ENCODE assay signal across 25 cellular contexts in the genomic region with DNA sequence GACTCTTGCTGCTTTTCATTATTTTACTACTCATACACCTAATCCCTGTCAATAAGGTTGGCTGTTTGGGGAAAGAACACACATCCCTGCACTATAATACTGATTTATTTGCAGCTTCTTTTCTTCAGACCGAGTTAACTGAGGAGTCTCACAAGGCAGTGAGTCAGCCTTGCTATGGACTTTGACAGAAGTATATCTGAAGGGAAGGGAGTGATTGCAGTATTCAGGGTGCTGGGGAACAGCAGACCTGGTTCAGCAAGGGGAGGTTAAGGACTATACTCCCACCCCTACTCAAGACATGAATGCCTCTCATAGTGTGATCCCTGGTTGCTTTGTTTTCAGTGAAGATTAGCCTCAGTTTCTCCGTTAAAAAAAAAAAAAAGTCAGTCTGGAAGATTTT.
A peak's percentile ranks its signal among the peaks of the same experiment; 100 is the strongest.
DNase-seq lines count a peak whose midpoint lies in the region; ATAC-seq, FAIRE-seq and TF ChIP-seq lines count a peak whose summit lies in the region.
"Had no signal": no experiment of that assay in that cellular context is flagged by ENCODE, and none has a peak within 500 bp of the region (broad histone marks: within the 10 kb centered on the region; RNA-seq: fewer than 3 reads in every experiment).

No MANE protein-coding gene starts in this region.

- WGBS in IMR-90 (ENCODE audit: extremely low coverage in 2 of 2, insufficient read length in 1 of 2), 2 experiments: no CpG with 5 or more reads among the region's 2 CpGs

- H4K5ac ChIP-seq in IMR-90 (ENCODE audit: low read depth, low read length): no peak overlapping the region

- H4K8ac ChIP-seq in IMR-90 (ENCODE audit: low read depth in 2 of 2, low read length in 2 of 2): no peak overlapping the region

- CTCF ChIA-PET in IMR-90 (lab: Yijun Ruan, JAX): interaction anchor here (0.7 kb wide), 1 partner anchor 14 kb away, joined by 3 read pairs; no protein-coding TSS in a partner anchor
- CTCF ChIA-PET in CD8-positive, alpha-beta T cell (lab: Charles Lee): no interaction called here

- TF ChIP-seq CTCF in IMR-90 (conservative IDR thresholded peaks at IDR 0.05; ENCODE audit: low read depth, low read length): no peak
- no peak for TF ChIP-seq CTCF in nephron progenitor cell (IDR thresholded peaks at IDR 0.05)
- no peak for TF ChIP-seq CTCF in CD8-positive, alpha-beta T cell (IDR thresholded peaks at IDR 0.05)

- no peak overlapping the region for H3K56ac ChIP-seq in IMR-90 (ENCODE audit: extremely low read depth, insufficient read depth, low read length)

- H3K9me1 ChIP-seq in IMR-90 (ENCODE audit: insufficient read depth, low read length): peaks cover 13% of the 10 kb centered on the region; the same call in 1 of the 2 replicates

- no peaks in the 10 kb centered on the region for H3K27me3 ChIP-seq in IMR-90 (ENCODE audit: control insufficient read depth, insufficient read depth, low read length)
- no peaks in the 10 kb centered on the region for H3K27me3 ChIP-seq in CD8-positive, alpha-beta T cell (ENCODE audit: insufficient read depth, low read length)
- H3K27me3 ChIP-seq: BE2C, dorsolateral prefrontal cortex, heart right ventricle had no signal

- H3K4me3 Mint-ChIP-seq in effector memory CD8-positive, alpha-beta T cell: no peak overlapping the region
- H3K4me3 Mint-ChIP-seq in nephron progenitor cell: peak overlapping the region; percentile 59
- H3K4me3 Mint-ChIP-seq in CD8-positive, alpha-beta T cell: no peak overlapping the region
- H3K4me3 Mint-ChIP-seq: activated naive CD4-positive, alpha-beta T cell treated with anti-CD3 and anti-CD28 coated beads for 36 hours had no signal

- peaks cover 11% of the 10 kb centered on the region for H3K4me1 ChIP-seq in IMR-90 (ENCODE audit: control insufficient read depth, insufficient read depth, low read length)
- peaks cover 12% of the 10 kb centered on the region for H3K4me1 ChIP-seq in CD8-positive, alpha-beta T cell (ENCODE audit: insufficient read depth, low read length)
- H3K4me1 ChIP-seq: BE2C had no signal

- peaks cover 7% of the 10 kb centered on the region for H3K36me3 Mint-ChIP-seq in effector memory CD8-positive, alpha-beta T cell (ENCODE audit: insufficient read depth)
- H3K36me3 Mint-ChIP-seq in nephron progenitor cell (ENCODE audit: low read depth): peaks cover 80% of the 10 kb centered on the region
- peaks cover 56% of the 10 kb centered on the region for H3K36me3 Mint-ChIP-seq in CD8-positive, alpha-beta T cell

- no peak overlapping the region for H2AK5ac ChIP-seq in IMR-90 (ENCODE audit: low read depth, low read length)

- ATAC-seq in IMR-90 (ENCODE audit: low read depth): peak; percentile 59
- no peak for ATAC-seq in effector memory CD8-positive, alpha-beta T cell (replicated peaks)
- ATAC-seq in GM21576 (IDR thresholded peaks at IDR 0.05; ENCODE audit: unreplicated experiment): no peak
- no peak for ATAC-seq in CD8-positive, alpha-beta T cell
- ATAC-seq in GM21723 (IDR thresholded peaks at IDR 0.05; ENCODE audit: unreplicated experiment): no peak
- ATAC-seq: heart right ventricle, HepG2, left ventricle myocardium superior had no signal

- no peak for FAIRE-seq in RCC 7860 (lab: Jason Lieb, UNC)
- FAIRE-seq: endothelial cell of umbilical vein, HepG2 had no signal

- no peak overlapping the region for H2BK15ac ChIP-seq in IMR-90 (ENCODE audit: low read depth, low read length)

- H3K27ac ChIP-seq in IMR-90 (ENCODE audit: insufficient read depth, low read length): no peak overlapping the region
- H3K27ac ChIP-seq in CD8-positive, alpha-beta T cell (ENCODE audit: low read depth, low read length): no peak overlapping the region
- H3K27ac ChIP-seq: dorsolateral prefrontal cortex, heart right ventricle, WERI-Rb-1 had no signal

- no peak overlapping the region for H2AFZ ChIP-seq in IMR-90 (replicated peaks; ENCODE audit: low read length, poor library complexity)

- no peaks in the 10 kb centered on the region for H4K20me1 ChIP-seq in IMR-90 (ENCODE audit: insufficient read depth, low read length)

- H3K79me1 ChIP-seq in IMR-90 (ENCODE audit: low read depth in 1 of 2, low read length in 2 of 2): peaks cover 18 to 49% of the 10 kb centered on the region in 2 experiments

- no peaks in the 10 kb centered on the region for H3K36me3 ChIP-seq in IMR-90 (ENCODE audit: control insufficient read depth, insufficient read depth, low read length)
- no peaks in the 10 kb centered on the region for H3K36me3 ChIP-seq in CD8-positive, alpha-beta T cell (ENCODE audit: insufficient read depth, low read length)
- H3K36me3 ChIP-seq: HAP-1, WERI-Rb-1 had no signal

- TF ChIP-seq POLR2A in IMR-90 (IDR thresholded peaks at IDR 0.05; ENCODE audit: low read depth, low read length): no peak

- no peak overlapping the region for H2BK5ac ChIP-seq in IMR-90 (ENCODE audit: low read depth, low read length, poor library complexity, severe bottlenecking)

- H3K9me3 ChIP-seq in IMR-90 (ENCODE audit: control insufficient read depth, insufficient read depth, low read length): no peaks in the 10 kb centered on the region
- no peaks in the 10 kb centered on the region for H3K9me3 ChIP-seq in CD8-positive, alpha-beta T cell (ENCODE audit: low read length)
- H3K9me3 ChIP-seq: BE2C, HAP-1, heart right ventricle had no signal

- peaks cover 32 to 56% of the 10 kb centered on the region in 2 donors for H3K4me1 Mint-ChIP-seq in effector memory CD8-positive, alpha-beta T cell (ENCODE audit: low read depth in 2 of 2)
- peaks cover 81% of the 10 kb centered on the region for H3K4me1 Mint-ChIP-seq in nephron progenitor cell
- H3K4me1 Mint-ChIP-seq in CD8-positive, alpha-beta T cell (ENCODE audit: low read depth): peaks cover 62% of the 10 kb centered on the region

- peak overlapping the region; percentile 0; the same call in 1 of the 2 replicates for H3K4ac ChIP-seq in IMR-90 (ENCODE audit: low read depth, low read length)

- DNase-seq in EH (ENCODE audit: low read depth) (peak; percentile 28), IMR-90 (peak; percentile 47), nephron progenitor cell (no peak), RCC 7860 (ENCODE audit: low spot score) (no peak)
- no peak for DNase-seq in effector memory CD8-positive, alpha-beta T cell
- no peak for DNase-seq in CD8-positive, alpha-beta T cell
- DNase-seq: activated naive CD4-positive, alpha-beta T cell treated with anti-CD3 and anti-CD28 coated beads for 36 hours; BE2C; COR-L47; DMS79 treated with DMSO at 0.1 percent for 48 hours; dorsolateral prefrontal cortex; heart right ventricle; left ventricle myocardium superior; NCI-H1105; NCI-H2029; NCI-H2227 treated with DMSO at 0.1 percent for 48 hours; NCI-H774; stimulated activated CD8-positive, alpha-beta memory T cell treated with anti-CD3 and anti-CD28 coated beads, Interleukin-4, amount 100 ng/mL, for 48 hours; WERI-Rb-1 had no signal

- H3K9ac ChIP-seq in IMR-90 (ENCODE audit: low read depth, low read length): no peak overlapping the region

- no peak overlapping the region for H2AK9ac ChIP-seq in IMR-90 (replicated peaks; ENCODE audit: low read depth, low read length, poor library complexity)

- no peaks in the 10 kb centered on the region for H3K27me3 Mint-ChIP-seq in effector memory CD8-positive, alpha-beta T cell
- peaks cover 3% of the 10 kb centered on the region for H3K27me3 Mint-ChIP-seq in nephron progenitor cell (ENCODE audit: low read depth, poor library complexity)
- no peaks in the 10 kb centered on the region for H3K27me3 Mint-ChIP-seq in CD8-positive, alpha-beta T cell (ENCODE audit: low read depth)
- H3K27me3 Mint-ChIP-seq: progenitor cell of endocrine pancreas had no signal

- no peak overlapping the region for H2BK20ac ChIP-seq in IMR-90 (ENCODE audit: low read depth, low read length)

- no peak overlapping the region for H3K23ac ChIP-seq in IMR-90 (ENCODE audit: low read depth, low read length)

- no peaks in the 10 kb centered on the region for H3K9me3 Mint-ChIP-seq in effector memory CD8-positive, alpha-beta T cell
- H3K9me3 Mint-ChIP-seq in nephron progenitor cell: no peaks in the 10 kb centered on the region
- no peaks in the 10 kb centered on the region for H3K9me3 Mint-ChIP-seq in CD8-positive, alpha-beta T cell
- H3K9me3 Mint-ChIP-seq: activated naive CD4-positive, alpha-beta T cell treated with anti-CD3 and anti-CD28 coated beads for 36 hours had no signal

- POLR2A ChIA-PET in IMR-90 (lab: Charles Lee; ENCODE audit: unreplicated experiment): no interaction called here
- POLR2A ChIA-PET in CD8-positive, alpha-beta T cell (lab: Charles Lee): interaction anchor here (0.6 kb wide), 1 partner anchor 297 kb away, joined by 3 read pairs; no protein-coding TSS in a partner anchor

- intact Hi-C loops in IMR-90 (cut with micrococcal nuclease): no loop called here
- intact Hi-C loops in CD8-positive, alpha-beta T cell (cut with DNase I, micrococcal nuclease): loop anchor here in 1 of 2 experiments (5.0 kb wide), 1 partner anchor 194 kb away; no protein-coding TSS in a partner anchor

- no peak overlapping the region for H3K18ac ChIP-seq in IMR-90 (ENCODE audit: low read depth, low read length)

- no peak overlapping the region for H3K14ac ChIP-seq in IMR-90 (replicated peaks; ENCODE audit: low read depth, low read length)

- no peak for TF ChIP-seq RAD21 in IMR-90 (IDR thresholded peaks at IDR 0.05; ENCODE audit: low read length)

- in situ Hi-C loops in IMR-90 (cut with MboI; ENCODE audit: low sequenced_read_pairs): no loop called here

- no peak overlapping the region for H2BK120ac ChIP-seq in IMR-90 (ENCODE audit: low read depth, low read length)

- dilution Hi-C loops in IMR-90 (cut with HindIII; ENCODE audit: low sequenced_read_pairs, unreplicated experiment): no loop called here

- H3K4me2 ChIP-seq in IMR-90 (ENCODE audit: low read depth, low read length): no peak overlapping the region

- H4K91ac ChIP-seq in IMR-90 (ENCODE audit: insufficient read depth, low read depth, low read length): peak overlapping the region; percentile 12; the same call in 1 of the 2 replicates

- no peak overlapping the region for H3K4me3 ChIP-seq in IMR-90 (ENCODE audit: insufficient read depth, low read depth, low read length)
- H3K4me3 ChIP-seq in CD8-positive, alpha-beta T cell (ENCODE audit: low read depth, low read length): no peak overlapping the region
- H3K4me3 ChIP-seq: dorsolateral prefrontal cortex, HAP-1, heart right ventricle had no signal

- peak overlapping the region; percentile 26 to 64 for H3K27ac Mint-ChIP-seq in effector memory CD8-positive, alpha-beta T cell
- peak overlapping the region; percentile 70 for H3K27ac Mint-ChIP-seq in nephron progenitor cell
- H3K27ac Mint-ChIP-seq in CD8-positive, alpha-beta T cell: no peak overlapping the region
- H3K27ac Mint-ChIP-seq: activated naive CD4-positive, alpha-beta T cell treated with anti-CD3 and anti-CD28 coated beads for 36 hours; progenitor cell of endocrine pancreas had no signal

- BruUV-seq in IMR-90 (replicated peaks; lab: Mats Ljungman, UMichigan): no TSS peak

Comparison
In these comparisons a context has a peak if more than half of its experiments do, and no peak if none do; other contexts are left out.
1. DNase-seq: peak in EH (single experiment) and IMR-90 (single experiment); none in effector memory CD8-positive, alpha-beta T cell (0 of 3), nephron progenitor cell (single experiment), RCC 7860 (single experiment) and CD8-positive, alpha-beta T cell (0 of 7).